Comparison of ENCODE assay signal across 1 cellular context in the genomic region with DNA sequence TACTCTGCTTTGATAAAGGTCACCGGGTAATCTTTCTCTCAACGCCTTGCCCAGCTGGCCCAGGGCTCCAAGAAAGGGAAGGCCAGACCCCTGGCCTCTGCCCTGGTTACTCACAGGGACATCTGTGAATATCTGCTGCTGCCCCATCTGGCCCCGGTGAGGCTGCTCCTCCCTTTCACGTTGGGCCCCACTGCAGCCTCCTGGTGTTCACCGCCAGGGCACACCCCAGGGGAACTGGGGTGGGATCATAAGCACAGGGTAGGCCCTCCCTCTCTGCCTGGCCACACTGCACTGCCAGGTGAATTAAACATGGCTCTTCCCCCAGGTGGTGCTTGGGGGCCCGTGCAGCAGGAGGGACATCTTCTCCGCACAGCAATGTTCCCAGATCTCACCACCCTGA.
TF ChIP-seq lines count a peak whose summit lies in the region.

No MANE protein-coding gene starts in this region.

TF ChIP-seq in GM12878, 131 proteins besides CTCF, POLR2A, EP300 and RAD21:
- no peak for TF ChIP-seq RUNX3 (IDR thresholded peaks at IDR 0.05; ENCODE audit: low read length)
- no peak for TF ChIP-seq BMI1 (IDR thresholded peaks at IDR 0.05; ENCODE audit: borderline replicate concordance)
- no peak for TF ChIP-seq SPI1 (IDR thresholded peaks at IDR 0.05; ENCODE audit: borderline replicate concordance, insufficient read depth, low read depth, low read length)
